In genomic region chr9:21172156-21172555, GRCh38 we compare ENCODE assay signal across 31 cellular contexts. TPM values are rescaled to one million over a fixed set of nuclear protein-coding genes. Genes with fewer than 3 reads are reported as not detected.
"Had no signal": no experiment of that assay in that cellular context is flagged by ENCODE, and none has a peak within 500 bp of the region (broad histone marks: within the 10 kb centered on the region; RNA-seq: fewer than 3 reads in every experiment).

No MANE protein-coding gene starts in this region.

- H3K27me3 ChIP-seq: adrenal gland, ascending aorta, body of pancreas, brain microvascular endothelial cell, breast epithelium, cardiac muscle cell had no signal

- DNase-seq: activated effector memory CD4-positive, alpha-beta T cell treated with anti-CD3 and anti-CD28 coated beads, Interleukin-2, amount 50 U/mL, for 16 hours; activated effector memory CD4-positive, alpha-beta T cell treated with Interleukin-2 at 50 U/mL for 16 hours; activated gamma-delta T cell; activated gamma-delta T cell treated with Interleukin-2 at 50 U/mL for 16 hours; activated naive CD4-positive, alpha-beta T cell; activated naive CD4-positive, alpha-beta T cell treated with anti-CD3 and anti-CD28 coated beads for 36 hours; activated naive CD4-positive, alpha-beta T cell treated with anti-CD3 and anti-CD28 coated beads, Interleukin-2, amount 10 ng/mL, durations not matched to agents 7 days and 5 days; activated naive CD4-positive, alpha-beta T cell treated with anti-CD3 and anti-CD28 coated beads, Interleukin-2, amount 50 U/mL, for 16 hours; activated naive CD4-positive, alpha-beta T cell treated with Interleukin-2 at 50 U/mL for 16 hours; activated naive CD8-positive, alpha-beta T cell treated with anti-CD3 and anti-CD28 coated beads for 36 hours; activated naive CD8-positive, alpha-beta T cell treated with anti-CD3 and anti-CD28 coated beads, Interleukin-2, amount 10 ng/mL, durations not matched to agents 7 days and 5 days; activated naive CD8-positive, alpha-beta T cell treated with anti-CD3 and anti-CD28 coated beads, Interleukin-2, amount 50 U/mL, for 24 hours; activated T-cell treated with anti-CD3 and anti-CD28 coated beads, Interleukin-2, amount 50 U/mL, for 1 hour; activated T-cell treated with anti-CD3 and anti-CD28 coated beads, Interleukin-2, amount 50 U/mL, for 24 hours; activated T-cell treated with anti-CD3 and anti-CD28 coated beads, Interleukin-2, amount 50 U/mL, for 4 hours; activated T-cell treated with anti-CD3 and anti-CD28 coated beads, Interleukin-2, amount 50 U/mL, for 48 hours; activated T-cell treated with anti-CD3 and anti-CD28 coated beads, Interleukin-2, amount 50 U/mL, for 72 hours; adrenal gland; amniotic stem cell; amygdala; anterior cingulate cortex; aorta; body of pancreas; brain microvascular endothelial cell; caudate nucleus; central memory CD4-positive, alpha-beta T cell; cerebellar nuclear complex had no signal

- H3K27ac ChIP-seq: adrenal gland, ascending aorta, body of pancreas, brain microvascular endothelial cell, breast epithelium, cardiac muscle cell had no signal

- H3K4me3 ChIP-seq: adrenal gland, ascending aorta, body of pancreas, breast epithelium, cardiac muscle cell had no signal

- H3K36me3 ChIP-seq: adrenal gland, ascending aorta, brain microvascular endothelial cell, breast epithelium, cardiac muscle cell had no signal

- H3K9me3 ChIP-seq: adrenal gland, ascending aorta, body of pancreas, breast epithelium had no signal

- H3K4me1 ChIP-seq: adrenal gland, ascending aorta, body of pancreas, breast epithelium had no signal

RNA-seq across cellular contexts. Expression of gene IFNA21, which starts 5.7 kb away (rescaled TPM):
- polyA plus RNA-seq: adipose tissue, adrenal gland, aorta, cardiac muscle cell had no signal

RNA-seq across cellular contexts. Expression of gene IFNA4, which starts 15.2 kb away (rescaled TPM):
- polyA plus RNA-seq: adipose tissue, adrenal gland, aorta, cardiac muscle cell had no signal

RNA-seq across cellular contexts. Expression of gene IFNA7, which starts 29.8 kb away (rescaled TPM):
- polyA plus RNA-seq: adipose tissue, adrenal gland, aorta, cardiac muscle cell had no signal

RNA-seq across cellular contexts. Expression of gene IFNW1, which starts 30.5 kb away (rescaled TPM):
- polyA plus RNA-seq: adipose tissue, adrenal gland, aorta, cardiac muscle cell had no signal

RNA-seq across cellular contexts. Expression of gene IFNA10, which starts 34.8 kb away (rescaled TPM):
- polyA plus RNA-seq: adipose tissue, adrenal gland, aorta, cardiac muscle cell had no signal
